Comparison of ENCODE assay signal across 1 cellular context in genomic region chr4:73223258-73223651, GRCh38.
TF ChIP-seq lines count a peak whose summit lies in the region.

No MANE protein-coding gene starts in this region.

TF ChIP-seq in HepG2, 621 proteins besides CTCF, POLR2A, EP300 and RAD21:
- TF ChIP-seq GATAD1 (CRISPR knock-in tag; IDR thresholded peaks at IDR 0.05), result no peak
- TF ChIP-seq MIER3 (CRISPR knock-in tag; IDR thresholded peaks at IDR 0.05; ENCODE audit: borderline replicate concordance), result no peak
- TF ChIP-seq ZNF747 (CRISPR knock-in tag; IDR thresholded peaks at IDR 0.05; ENCODE audit: borderline replicate concordance), result no peak
- TF ChIP-seq MAF1 (CRISPR knock-in tag; IDR thresholded peaks at IDR 0.05; ENCODE audit: borderline replicate concordance), result no peak
- TF ChIP-seq PATZ1 (CRISPR knock-in tag; IDR thresholded peaks at IDR 0.05), result no peak
- no peak for TF ChIP-seq RFX5 (IDR thresholded peaks at IDR 0.05; ENCODE audit: low read depth, low read length)
